Comparison of ENCODE assay signal across 1 cellular context in genomic region chr18:3994061-3994687, GRCh38.
TF ChIP-seq lines count a peak whose summit lies in the region.

No MANE protein-coding gene starts in this region.

TF ChIP-seq in A549, 52 proteins besides CTCF, POLR2A, EP300 and RAD21 (continued from another document):
- TF ChIP-seq FOSL2 (IDR thresholded peaks at IDR 0.05) (no peak), FOSL2 (CRISPR knock-in tag; IDR thresholded peaks at IDR 0.05) (no peak), TP53 (CRISPR knock-in tag; IDR thresholded peaks at IDR 0.05) (no peak), RCOR1 (IDR thresholded peaks at IDR 0.05; ENCODE audit: low read depth, low read length) (no peak), REST (IDR thresholded peaks at IDR 0.05) (no peak), CBX2 (IDR thresholded peaks at IDR 0.05; ENCODE audit: borderline replicate concordance, low read depth) (no peak), ESRRA (IDR thresholded peaks at IDR 0.05; ENCODE audit: borderline replicate concordance, low read length) (no peak), EHMT2 (IDR thresholded peaks at IDR 0.05; ENCODE audit: low read depth) (no peak)
